18 cellular contexts compared by ENCODE assay signal in genomic region chr22:48580481-48580970, GRCh38.
"Had no signal": no experiment of that assay in that cellular context is flagged by ENCODE, and none has a peak within 500 bp of the region (broad histone marks: within the 10 kb centered on the region; RNA-seq: fewer than 3 reads in every experiment).

No MANE protein-coding gene starts in this region.

- H3K36me3 Mint-ChIP-seq: activated CD8-positive, alpha-beta memory T cell treated with anti-CD3 and anti-CD28 coated beads, Interleukin-2, amount 10 ng/mL, durations not matched to agents 7 days and 5 days; activated naive CD4-positive, alpha-beta T cell treated with anti-CD3 and anti-CD28 coated beads, Interleukin-2, amount 10 ng/mL, durations not matched to agents 7 days and 5 days; naive thymus-derived CD4-positive, alpha-beta T cell; neural progenitor cell had no signal

- H3K9me3 Mint-ChIP-seq: activated CD4-positive, alpha-beta T cell treated with anti-CD3 and anti-CD28 coated beads, Interleukin-2, amount 10 ng/mL, durations not matched to agents 7 days and 5 days; activated CD8-positive, alpha-beta T cell treated with anti-CD3 and anti-CD28 coated beads for 36 hours; activated naive CD4-positive, alpha-beta T cell treated with anti-CD3 and anti-CD28 coated beads, Interleukin-2, amount 10 ng/mL, durations not matched to agents 7 days and 5 days; naive thymus-derived CD4-positive, alpha-beta T cell; neural progenitor cell had no signal

- H3K27ac ChIP-seq: spleen, thyroid gland, WERI-Rb-1 had no signal

- H3K4me3 Mint-ChIP-seq: activated CD4-positive, alpha-beta T cell treated with anti-CD3 and anti-CD28 coated beads, Interleukin-2, amount 10 ng/mL, durations not matched to agents 7 days and 5 days; activated CD8-positive, alpha-beta memory T cell treated with anti-CD3 and anti-CD28 coated beads, Interleukin-2, amount 10 ng/mL, durations not matched to agents 7 days and 5 days; activated CD8-positive, alpha-beta T cell treated with anti-CD3 and anti-CD28 coated beads for 36 hours; activated naive CD4-positive, alpha-beta T cell treated with anti-CD3 and anti-CD28 coated beads, Interleukin-2, amount 10 ng/mL, durations not matched to agents 7 days and 5 days; naive thymus-derived CD4-positive, alpha-beta T cell; neural progenitor cell had no signal

- ATAC-seq: activated CD8-positive, alpha-beta T cell treated with anti-CD3 and anti-CD28 coated beads for 36 hours; left lobe of liver had no signal

- H3K36me3 ChIP-seq: neural progenitor cell, spleen, thyroid gland had no signal

- H3K9me3 ChIP-seq: spleen, thyroid gland had no signal

- DNase-seq: activated CD4-positive, alpha-beta T cell treated with anti-CD3 and anti-CD28 coated beads, Interleukin-2, amount 10 ng/mL, durations not matched to agents 7 days and 5 days; activated CD4-positive, CD25-positive, alpha-beta regulatory T cell treated with anti-CD3 and anti-CD28 coated beads, Interleukin-2, amount 50 U/mL, for 72 hours; activated CD8-positive, alpha-beta memory T cell treated with anti-CD3 and anti-CD28 coated beads, Interleukin-2, amount 10 ng/mL, durations not matched to agents 7 days and 5 days; activated CD8-positive, alpha-beta T cell treated with anti-CD3 and anti-CD28 coated beads for 36 hours; activated effector memory CD4-positive, alpha-beta T cell treated with anti-CD3 and anti-CD28 coated beads, Interleukin-2, amount 50 U/mL, for 16 hours; activated naive CD4-positive, alpha-beta T cell treated with anti-CD3 and anti-CD28 coated beads, Interleukin-2, amount 10 ng/mL, durations not matched to agents 7 days and 5 days; activated T-cell treated with anti-CD3 and anti-CD28 coated beads for 4 hours; effector CD4-positive, alpha-beta T cell; naive thymus-derived CD4-positive, alpha-beta T cell; spleen; stimulated activated CD4-positive, alpha-beta T cell treated with anti-CD3 and anti-CD28 coated beads, Interleukin-4, amount 100 ng/mL, for 1 hour; stimulated activated naive CD4-positive, alpha-beta T cell treated with Interleukin-2 at 50 U/mL for 16 hours; thyroid gland; WERI-Rb-1 had no signal

- H3K4me3 ChIP-seq: neural progenitor cell, spleen, thyroid gland had no signal

- H3K4me1 Mint-ChIP-seq: activated CD4-positive, alpha-beta T cell treated with anti-CD3 and anti-CD28 coated beads, Interleukin-2, amount 10 ng/mL, durations not matched to agents 7 days and 5 days; activated CD8-positive, alpha-beta memory T cell treated with anti-CD3 and anti-CD28 coated beads, Interleukin-2, amount 10 ng/mL, durations not matched to agents 7 days and 5 days; activated naive CD4-positive, alpha-beta T cell treated with anti-CD3 and anti-CD28 coated beads, Interleukin-2, amount 10 ng/mL, durations not matched to agents 7 days and 5 days had no signal

- H3K27ac Mint-ChIP-seq: activated CD4-positive, alpha-beta T cell treated with anti-CD3 and anti-CD28 coated beads, Interleukin-2, amount 10 ng/mL, durations not matched to agents 7 days and 5 days; activated CD8-positive, alpha-beta memory T cell treated with anti-CD3 and anti-CD28 coated beads, Interleukin-2, amount 10 ng/mL, durations not matched to agents 7 days and 5 days; activated CD8-positive, alpha-beta T cell treated with anti-CD3 and anti-CD28 coated beads for 36 hours; activated naive CD4-positive, alpha-beta T cell treated with anti-CD3 and anti-CD28 coated beads, Interleukin-2, amount 10 ng/mL, durations not matched to agents 7 days and 5 days; naive thymus-derived CD4-positive, alpha-beta T cell; neural progenitor cell had no signal

- H3K27me3 ChIP-seq: neural progenitor cell, thyroid gland had no signal

- FAIRE-seq: endometrium, TTC549 had no signal

- H3K9ac ChIP-seq: neural progenitor cell had no signal

- H3K4me1 ChIP-seq: thyroid gland had no signal
